Comparison of ENCODE assay signal across 1 cellular context in the genomic region with DNA sequence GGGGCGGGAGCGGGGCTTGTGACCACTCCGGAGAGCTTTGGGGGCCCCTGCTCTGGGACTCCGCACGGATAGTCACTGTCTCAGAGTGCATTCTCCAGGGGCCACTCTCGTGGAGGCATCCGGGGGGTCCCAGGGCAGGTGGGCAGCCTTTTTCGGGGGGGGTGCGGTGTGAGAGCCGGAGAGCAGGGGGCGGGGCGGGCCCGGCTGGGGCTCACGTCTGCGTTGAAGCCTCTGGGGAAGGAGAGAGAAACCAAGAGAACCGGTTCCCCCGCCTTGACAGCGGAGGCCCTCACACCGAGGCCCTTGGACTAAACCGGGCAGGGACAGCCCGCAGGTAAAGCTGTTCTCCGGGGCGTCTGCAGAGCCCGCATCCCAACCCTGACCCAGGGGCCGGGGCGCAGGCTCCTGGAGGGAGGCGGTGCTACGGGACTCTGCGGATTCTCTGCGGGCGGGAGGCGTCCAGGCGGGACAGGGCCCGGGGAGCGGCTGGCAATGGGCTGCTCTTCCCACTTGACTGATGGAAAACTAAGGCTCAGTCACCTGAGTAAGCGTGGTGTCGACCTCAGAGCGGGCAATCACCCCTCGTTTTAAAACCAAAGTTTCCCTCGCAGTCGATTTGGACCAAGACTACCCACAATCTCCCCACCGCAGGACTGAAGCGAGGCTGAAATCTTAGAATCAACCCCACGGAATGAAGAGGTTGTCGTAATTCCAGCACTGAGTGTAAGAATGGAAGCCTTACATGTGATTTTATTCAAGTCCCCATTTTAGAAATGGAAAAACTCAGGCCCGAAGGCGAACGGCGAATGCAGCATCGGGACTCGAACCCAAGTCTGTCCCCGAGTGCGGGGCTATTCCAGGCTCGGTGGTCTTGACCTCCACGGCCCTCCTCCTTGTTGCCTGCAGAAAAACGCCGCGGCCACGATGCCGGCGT.
TF ChIP-seq lines count a peak whose summit lies in the region.

No MANE protein-coding gene starts in this region.

TF ChIP-seq in endothelial cell of umbilical vein, 7 proteins besides CTCF, POLR2A, EP300 and RAD21 (continued from another document):
- TF ChIP-seq, protein P1, sequence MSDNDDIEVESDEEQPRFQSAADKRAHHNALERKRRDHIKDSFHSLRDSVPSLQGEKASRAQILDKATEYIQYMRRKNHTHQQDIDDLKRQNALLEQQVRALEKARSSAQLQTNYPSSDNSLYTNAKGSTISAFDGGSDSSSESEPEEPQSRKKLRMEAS (IDR thresholded peaks at IDR 0.05; ENCODE audit: insufficient read depth, insufficient read length): no peak
- TF ChIP-seq GATA2 (IDR thresholded peaks at IDR 0.05; ENCODE audit: insufficient read depth, insufficient read length, low read depth, low read length): no peak
